Comparison of ENCODE assay signal across 10 cellular contexts in the genomic region with DNA sequence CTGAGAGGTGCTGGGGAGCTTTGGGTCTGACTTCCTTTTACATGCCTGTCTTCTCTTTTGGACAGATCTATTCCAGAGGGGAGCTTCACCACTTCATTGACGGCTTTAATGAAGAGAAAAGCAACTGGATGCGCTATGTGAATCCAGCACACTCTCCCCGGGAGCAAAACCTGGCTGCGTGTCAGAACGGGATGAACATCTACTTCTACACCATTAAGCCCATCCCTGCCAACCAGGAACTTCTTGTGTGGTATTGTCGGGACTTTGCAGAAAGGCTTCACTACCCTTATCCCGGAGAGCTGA. TPM values are rescaled to one million over a fixed set of nuclear protein-coding genes. Genes with fewer than 3 reads are reported as not detected.
DNase-seq lines count a peak whose midpoint lies in the region; ATAC-seq, FAIRE-seq and TF ChIP-seq lines count a peak whose summit lies in the region.
"Had no signal": no experiment of that assay in that cellular context is flagged by ENCODE, and none has a peak within 500 bp of the region (broad histone marks: within the 10 kb centered on the region; RNA-seq: fewer than 3 reads in every experiment).

No MANE protein-coding gene starts in this region.

- peak overlapping the region; percentile 39 to 66 (median 50) for H3K4me3 ChIP-seq in Peyer's patch
- peak overlapping the region; percentile 8 for H3K4me3 ChIP-seq in fibroblast of mammary gland (ENCODE audit: control insufficient read depth, low read depth, low read length)
- peak overlapping the region; percentile 26 to 62 for H3K4me3 ChIP-seq in small intestine (ENCODE audit: low read depth in 1 of 2, low read length in 2 of 2)

- FAIRE-seq in small intestine (lab: Jason Lieb, UNC): no peak
- FAIRE-seq: pancreas had no signal

- ATAC-seq in GM18858 (IDR thresholded peaks at IDR 0.05; ENCODE audit: unreplicated experiment): no peak
- no peak for ATAC-seq in HG02970 (IDR thresholded peaks at IDR 0.05; ENCODE audit: low FRiP score, unreplicated experiment)

- TF ChIP-seq POLR2A in Peyer's patch (IDR thresholded peaks at IDR 0.05): no peak

- H3K9me3 ChIP-seq in Peyer's patch (no peaks in the 10 kb centered on the region), small intestine (ENCODE audit: control insufficient read depth, low read depth) (no peaks in the 10 kb centered on the region)
- H3K9me3 ChIP-seq: pancreas had no signal

- H3K4me1 ChIP-seq in Peyer's patch: peaks cover 0 to 21% (median 2%) of the 10 kb centered on the region in 4 donors
- H3K4me1 ChIP-seq in small intestine (ENCODE audit: control insufficient read depth in 2 of 2, insufficient read depth in 1 of 2, low read depth in 1 of 2, low read length in 1 of 2): peaks cover 0 to 6% of the 10 kb centered on the region in 2 donors
- H3K4me1 ChIP-seq: pancreas had no signal

- 4 to 35% (median 13%) methylated on average over 7 of the region's 7 CpGs for WGBS in small intestine, 3 donors

- H3K36me3 ChIP-seq in Peyer's patch (no peaks in the 10 kb centered on the region), small intestine (ENCODE audit: control insufficient read depth in 2 of 2, insufficient read depth in 2 of 2, low read length in 2 of 2) (peaks cover 0 to 4% of the 10 kb centered on the region in 2 donors)
- H3K36me3 ChIP-seq: pancreas had no signal

- peak overlapping the region; percentile 76 to 95 (median 92) for H3K27ac ChIP-seq in Peyer's patch
- H3K27ac ChIP-seq in small intestine (ENCODE audit: low read depth in 1 of 2, low read length in 1 of 2): peak overlapping the region; percentile 92 to 95
- H3K27ac ChIP-seq: pancreas had no signal

- peak; percentile 45 for DNase-seq in DMS79 treated with DMSO at 0.1 percent for 48 hours (lab: John Stamatoyannopoulos, UW)
- no peak for DNase-seq in DMS79 (lab: John Stamatoyannopoulos, UW)
- DNase-seq in Peyer's patch: no peak
- no peak for DNase-seq in fibroblast of mammary gland (ENCODE audit: low read depth)
- peak; percentile 53 for DNase-seq in small intestine
- DNase-seq in amniotic stem cell (lab: John Stamatoyannopoulos, UW): no peak
- DNase-seq: 8988T had no signal

- TF ChIP-seq CTCF in Peyer's patch (IDR thresholded peaks at IDR 0.05) (no peak), fibroblast of mammary gland (conservative IDR thresholded peaks at IDR 0.05; ENCODE audit: control insufficient read depth, insufficient read depth, low read depth, low read length) (no peak)

- H3K27me3 ChIP-seq in Peyer's patch (no peaks in the 10 kb centered on the region), small intestine (ENCODE audit: control insufficient read depth in 2 of 2, insufficient read depth in 2 of 2, low read length in 2 of 2) (no peaks in the 10 kb centered on the region)
- H3K27me3 ChIP-seq: pancreas had no signal

RNA-seq across cellular contexts. Expression of gene PRDM1, which starts 13.1 kb away (rescaled TPM):
- 10 to 100 TPM in 3 of 4 donors, 1 to 10 TPM in 1; 6.4 to 57.8 (median 14.9) TPM for total RNA-seq in Peyer's patch
- polyA plus RNA-seq in small intestine: 1 to 10 TPM in 2 of 3 donors, under 1 TPM in 1; 0.67 to 3.2 (median 2.3) TPM

Comparison
In these comparisons a context has a peak if more than half of its experiments do, and no peak if none do; other contexts are left out.
1. DNase-seq: peak in DMS79 treated with DMSO at 0.1 percent for 48 hours (single experiment) and small intestine (single experiment); none in DMS79 (single experiment), Peyer's patch (0 of 3), fibroblast of mammary gland (single experiment) and amniotic stem cell (single experiment).
2. Peak in every context shown above with its lines, with median percentiles within 50 percentile points of each other: H3K4me3 ChIP-seq.